Comparison of ENCODE assay signal across 12 cellular contexts in the genomic region with DNA sequence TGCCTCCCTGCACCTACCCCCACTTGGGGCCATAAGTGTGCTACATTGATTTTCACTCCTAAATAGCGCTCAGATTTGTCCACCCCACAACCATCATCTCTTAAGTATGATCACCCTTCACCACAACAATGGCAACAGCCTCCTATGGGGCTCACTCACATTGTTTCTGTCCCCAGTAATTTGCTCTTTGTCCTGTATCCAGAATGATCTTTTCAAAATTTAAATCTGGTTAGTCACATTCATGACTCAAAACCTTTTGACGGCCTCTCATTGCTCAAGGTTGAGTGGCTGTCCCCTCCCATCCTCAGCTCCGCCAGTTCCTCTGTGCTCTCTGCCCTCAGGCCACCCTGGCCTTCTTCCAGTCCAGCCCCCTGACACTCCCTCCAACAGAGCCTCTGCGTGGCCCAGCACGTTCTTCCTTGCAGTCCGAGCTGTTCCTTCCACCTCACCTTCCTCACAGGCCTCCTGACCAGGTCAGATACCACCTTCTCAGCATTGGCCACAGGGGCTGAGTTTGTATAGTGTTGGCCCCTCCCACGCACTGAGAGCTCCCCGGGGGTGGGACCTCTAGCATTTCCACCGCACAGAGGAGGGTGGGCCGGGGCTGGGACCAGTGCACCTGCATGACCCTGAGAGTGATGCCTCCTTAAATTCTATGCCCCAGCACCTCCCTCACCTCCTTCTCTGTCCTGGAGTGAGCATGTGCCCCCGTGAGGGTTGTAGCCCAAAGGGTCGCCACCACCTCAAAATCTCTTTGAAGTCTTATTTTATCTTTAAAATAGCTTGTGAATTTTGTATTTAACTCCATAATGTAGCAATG. TPM values are rescaled to one million over a fixed set of nuclear protein-coding genes. Genes with fewer than 3 reads are reported as not detected.
DNase-seq lines count a peak whose midpoint lies in the region; ATAC-seq, FAIRE-seq and TF ChIP-seq lines count a peak whose summit lies in the region.
"Had no signal": no experiment of that assay in that cellular context is flagged by ENCODE, and none has a peak within 500 bp of the region (broad histone marks: within the 10 kb centered on the region; RNA-seq: fewer than 3 reads in every experiment).

No MANE protein-coding gene starts in this region.

- no peak overlapping the region for H2AFZ ChIP-seq in K562 (ENCODE audit: low read depth, low read length)

- no peaks in the 10 kb centered on the region for H3K9me3 ChIP-seq in K562 (replicated peaks; ENCODE audit: control insufficient read depth, insufficient read depth, low read depth, low read length)
- H3K9me3 ChIP-seq: left ventricle myocardium inferior had no signal

- CTCF ChIA-PET in K562 (lab: Yijun Ruan, JAX; ENCODE audit: low intra/inter-chr PET ratio), result no interaction called here

- peak; percentile 91 for DNase-seq in AG20443 (ENCODE audit: low spot score)
- peak; percentile 86 for DNase-seq in HT1080 (ENCODE audit: low read depth)
- peak in 1 of 4 experiments; percentile 14 for DNase-seq in K562 (ENCODE audit: extremely low read depth in 1 of 4, low spot score in 3 of 4)
- DNase-seq in lower leg skin (ENCODE audit: low spot score in 2 of 2), result peak; percentile 69 to 95
- DNase-seq in GM19239 (ENCODE audit: insufficient read length, low spot score), result no peak
- DNase-seq in central memory CD4-positive, alpha-beta T cell, result no peak
- DNase-seq: DMS79, left ventricle myocardium inferior, NCI-H187 treated with DMSO at 0.1 percent for 48 hours, SHP77 had no signal

- H3K79me2 ChIP-seq in K562 (ENCODE audit: control insufficient read depth, insufficient read depth, low read length), result no peaks in the 10 kb centered on the region

- FAIRE-seq in K562 (lab: Jason Lieb, UNC) (no peak), GM19239 (lab: Jason Lieb, UNC) (no peak)

- ATAC-seq in K562, result peak; percentile 35; the same call in 2 of the 3 replicates
- no peak for ATAC-seq in HG02763 (IDR thresholded peaks at IDR 0.05; ENCODE audit: unreplicated experiment)
- no peak for ATAC-seq in GM19452 (IDR thresholded peaks at IDR 0.05; ENCODE audit: unreplicated experiment)

- no peak overlapping the region for H3K4me3 ChIP-seq in K562
- H3K4me3 ChIP-seq in lower leg skin (ENCODE audit: low read depth, poor library complexity, severe bottlenecking), result no peak overlapping the region
- H3K4me3 ChIP-seq: left ventricle myocardium inferior had no signal

- no TSS peak for BruUV-seq in K562 (replicated peaks; lab: Mats Ljungman, UMichigan)

- H3K9me1 ChIP-seq in K562 (ENCODE audit: control insufficient read depth, insufficient read depth, low read length), result no peaks in the 10 kb centered on the region

- POLR2A ChIA-PET in K562 (lab: Yijun Ruan, JAX), result interaction anchor here (0.6 kb wide), 1 partner anchor 1623 kb away, joined by 4 read pairs; no protein-coding TSS in a partner anchor

- H4K20me1 ChIP-seq in K562 (replicated peaks; ENCODE audit: control insufficient read depth, insufficient read depth, low read length), result no peaks in the 10 kb centered on the region

- TF ChIP-seq POLR2A in K562 (conservative IDR thresholded peaks at IDR 0.05), result no peak
- no peak for TF ChIP-seq POLR2A in lower leg skin (IDR thresholded peaks at IDR 0.05)

- peaks cover 5 to 23% of the 10 kb centered on the region in 2 experiments; a peak in 3 of 5 replicates for H3K4me1 ChIP-seq in K562 (replicated peaks in 1 of 2; ENCODE audit: control insufficient read depth in 2 of 2, insufficient read depth in 2 of 2, low read length in 2 of 2)

- H3K27ac ChIP-seq in K562 (ENCODE audit: extremely low read depth, low read depth, low read length), result no peak overlapping the region

- intact Hi-C loops in K562 (cut with micrococcal nuclease), result no loop called here
- intact Hi-C loops in lower leg skin (cut with DNase I; ENCODE audit: low total_unique reads), result no loop called here

- in situ Hi-C loops in K562 (cut with MboI), result no loop called here

- TF ChIP-seq CTCF in K562 (IDR thresholded peaks at IDR 0.05 in 2 of 3, conservative IDR thresholded peaks at IDR 0.05 in 1 of 3; ENCODE audit: insufficient read depth in 2 of 3, low read depth in 1 of 3, low read length in 3 of 3) (no peak), lower leg skin (IDR thresholded peaks at IDR 0.05) (no peak)

- TF ChIP-seq RAD21 in K562 (CRISPR knock-in tag; conservative IDR thresholded peaks at IDR 0.05 in 1 of 2, IDR thresholded peaks at IDR 0.05 in 1 of 2), result no peak

- WGBS in K562 (ENCODE audit: insufficient coverage, low coverage, missing lambda C conversion rate), result 5% methylated on average over 11 of the region's 12 CpGs
- WGBS in lower leg skin, 2 donors, result 49 to 57% methylated on average over 12 of the region's 12 CpGs

- H3K9ac ChIP-seq in K562 (ENCODE audit: insufficient read depth in 1 of 2, low read depth in 2 of 2, low read length in 2 of 2), result no peak overlapping the region

- no peak for TF ChIP-seq EP300 in K562 (IDR thresholded peaks at IDR 0.05; ENCODE audit: low read length)

- peaks cover 17 to 39% of the 10 kb centered on the region in 2 experiments; a peak in 3 of 5 replicates for H3K27me3 ChIP-seq in K562 (ENCODE audit: control insufficient read depth in 2 of 2, insufficient read depth in 2 of 2, low read length in 2 of 2)

- H3K4me2 ChIP-seq in K562 (ENCODE audit: insufficient read depth, low read length), result no peak overlapping the region; the same call in 1 of the 2 replicates

- no peaks in the 10 kb centered on the region for H3K36me3 ChIP-seq in K562 (ENCODE audit: control insufficient read depth, insufficient read depth, low read length)
- H3K36me3 ChIP-seq: left ventricle myocardium inferior had no signal

TF ChIP-seq in K562, 482 proteins besides CTCF, POLR2A, EP300 and RAD21 (continues in another document):
- TF ChIP-seq, protein P1, sequence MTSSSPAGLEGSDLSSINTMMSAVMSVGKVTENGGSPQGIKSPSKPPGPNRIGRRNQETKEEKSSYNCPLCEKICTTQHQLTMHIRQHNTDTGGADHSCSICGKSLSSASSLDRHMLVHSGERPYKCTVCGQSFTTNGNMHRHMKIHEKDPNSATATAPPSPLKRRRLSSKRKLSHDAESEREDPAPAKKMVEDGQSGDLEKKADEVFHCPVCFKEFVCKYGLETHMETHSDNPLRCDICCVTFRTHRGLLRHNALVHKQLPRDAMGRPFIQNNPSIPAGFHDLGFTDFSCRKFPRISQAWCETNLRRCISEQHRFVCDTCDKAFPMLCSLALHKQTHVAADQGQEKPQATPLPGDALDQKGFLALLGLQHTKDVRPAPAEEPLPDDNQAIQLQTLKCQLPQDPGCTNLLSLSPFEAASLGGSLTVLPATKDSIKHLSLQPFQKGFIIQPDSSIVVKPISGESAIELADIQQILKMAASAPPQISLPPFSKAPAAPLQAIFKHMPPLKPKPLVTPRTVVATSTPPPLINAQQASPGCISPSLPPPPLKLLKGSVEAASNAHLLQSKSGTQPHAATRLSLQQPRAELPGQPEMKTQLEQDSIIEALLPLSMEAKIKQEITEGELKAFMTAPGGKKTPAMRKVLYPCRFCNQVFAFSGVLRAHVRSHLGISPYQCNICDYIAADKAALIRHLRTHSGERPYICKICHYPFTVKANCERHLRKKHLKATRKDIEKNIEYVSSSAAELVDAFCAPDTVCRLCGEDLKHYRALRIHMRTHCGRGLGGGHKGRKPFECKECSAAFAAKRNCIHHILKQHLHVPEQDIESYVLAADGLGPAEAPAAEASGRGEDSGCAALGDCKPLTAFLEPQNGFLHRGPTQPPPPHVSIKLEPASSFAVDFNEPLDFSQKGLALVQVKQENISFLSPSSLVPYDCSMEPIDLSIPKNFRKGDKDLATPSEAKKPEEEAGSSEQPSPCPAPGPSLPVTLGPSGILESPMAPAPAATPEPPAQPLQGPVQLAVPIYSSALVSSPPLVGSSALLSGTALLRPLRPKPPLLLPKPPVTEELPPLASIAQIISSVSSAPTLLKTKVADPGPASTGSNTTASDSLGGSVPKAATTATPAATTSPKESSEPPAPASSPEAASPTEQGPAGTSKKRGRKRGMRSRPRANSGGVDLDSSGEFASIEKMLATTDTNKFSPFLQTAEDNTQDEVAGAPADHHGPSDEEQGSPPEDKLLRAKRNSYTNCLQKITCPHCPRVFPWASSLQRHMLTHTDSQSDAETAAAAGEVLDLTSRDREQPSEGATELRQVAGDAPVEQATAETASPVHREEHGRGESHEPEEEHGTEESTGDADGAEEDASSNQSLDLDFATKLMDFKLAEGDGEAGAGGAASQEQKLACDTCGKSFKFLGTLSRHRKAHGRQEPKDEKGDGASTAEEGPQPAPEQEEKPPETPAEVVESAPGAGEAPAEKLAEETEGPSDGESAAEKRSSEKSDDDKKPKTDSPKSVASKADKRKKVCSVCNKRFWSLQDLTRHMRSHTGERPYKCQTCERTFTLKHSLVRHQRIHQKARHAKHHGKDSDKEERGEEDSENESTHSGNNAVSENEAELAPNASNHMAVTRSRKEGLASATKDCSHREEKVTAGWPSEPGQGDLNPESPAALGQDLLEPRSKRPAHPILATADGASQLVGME (CRISPR knock-in tag; IDR thresholded peaks at IDR 0.05), result no peak
- TF ChIP-seq PML (IDR thresholded peaks at IDR 0.05; ENCODE audit: low read length), result no peak
- TF ChIP-seq ZNF384 (IDR thresholded peaks at IDR 0.05; ENCODE audit: low read depth, low read length), result no peak
- no peak for TF ChIP-seq ZNF23 (CRISPR knock-in tag; IDR thresholded peaks at IDR 0.05)

RNA-seq across cellular contexts. Expression of a gene that starts 2.4 kb away (rescaled TPM):
- total RNA-seq in HT1080 (2014; rRNA removed; shearing (Covaris generic)), result 0.13 TPM in 1 of 2 replicates, not detected in the other
- polyA plus RNA-seq in HT1080 (2015; cell fraction: cytosol; rRNA removed), result 0.02 and 0.06 TPM in 2 replicates
- polyA plus RNA-seq in HT1080 (2015; cell fraction: nucleus; rRNA removed), result 0.02 TPM in 1 of 2 replicates, not detected in the other
- total RNA-seq in K562 (2011; cell fraction: chromatin; rRNA removed; ENCODE audit: low replicate concordance), result 0.37 TPM in 1 of 2 replicates, not detected in the other
- 0.50 and 0.53 TPM in 2 replicates for total RNA-seq in K562 (2011; cell fraction: nucleolus; rRNA removed)
- 0.29 and 0.46 TPM in 2 replicates for total RNA-seq in K562 (2011; cell fraction: nucleoplasm; rRNA removed)
- 0.08 TPM in 1 of 2 replicates, not detected in the other for total RNA-seq in K562 (2014; rRNA removed)
- not detected in 2 replicates for total RNA-seq in K562 (2014; rRNA removed; fragmentation: Illumina TruSeq; extraction: Trizol)
- not detected in 2 replicates for total RNA-seq in K562 (2015; rRNA removed; fragmentation: Illumina TruSeq; extraction: Trizol)
- 0.04 TPM in 2 replicates for total RNA-seq in K562 (2021)
- 0.13 and 0.35 TPM in 2 replicates for polyA plus RNA-seq in K562 (2011; rRNA removed)
- polyA plus RNA-seq in K562 (2011; cell fraction: cytosol; rRNA removed), result 0.35 and 0.51 TPM in 2 replicates
- polyA plus RNA-seq in K562 (2011; cell fraction: nucleus; rRNA removed), result 0.17 and 0.28 TPM in 2 replicates
- polyA plus RNA-seq in K562 (2012), result 0.21 TPM in 2 replicates
- polyA plus RNA-seq in K562 (2014; fragmentation: Illumina TruSeq; extraction: Trizol), result 0.01 and 0.03 TPM in 2 replicates
- under 1 TPM in 1 of 2 experiments, not detected in 1; 0.01 TPM for polyA plus RNA-seq in K562 (2014; fragmentation: Nextera tagmentation; extraction: Ambion mirVana)
- polyA plus RNA-seq in K562 (2014; rRNA removed), result 0.01 TPM in 2 replicates
- polyA minus RNA-seq in K562 (2011; rRNA and poly(A)+ RNA removed), result 0.21 and 0.27 TPM in 2 replicates
- 0.38 and 1.2 TPM in 2 replicates for polyA minus RNA-seq in K562 (2011; cell fraction: cytosol; rRNA and poly(A)+ RNA removed)
- polyA minus RNA-seq in K562 (2011; cell fraction: nucleus; rRNA and poly(A)+ RNA removed), result 0.27 and 1.00 TPM in 2 replicates
- total RNA-seq in lower leg skin, result 1 to 10 TPM in 3 of 4 donors, under 1 TPM in 1; 0.88 to 3.2 (median 2.9) TPM

Comparison
In these comparisons a context has a peak if more than half of its experiments do, and no peak if none do; other contexts are left out.
1. DNase-seq: peak in AG20443 (single experiment), HT1080 (single experiment) and lower leg skin (2 of 2); none in GM19239 (single experiment) and central memory CD4-positive, alpha-beta T cell (single experiment).